Comparison of ENCODE assay signal across 17 cellular contexts in the genomic region with DNA sequence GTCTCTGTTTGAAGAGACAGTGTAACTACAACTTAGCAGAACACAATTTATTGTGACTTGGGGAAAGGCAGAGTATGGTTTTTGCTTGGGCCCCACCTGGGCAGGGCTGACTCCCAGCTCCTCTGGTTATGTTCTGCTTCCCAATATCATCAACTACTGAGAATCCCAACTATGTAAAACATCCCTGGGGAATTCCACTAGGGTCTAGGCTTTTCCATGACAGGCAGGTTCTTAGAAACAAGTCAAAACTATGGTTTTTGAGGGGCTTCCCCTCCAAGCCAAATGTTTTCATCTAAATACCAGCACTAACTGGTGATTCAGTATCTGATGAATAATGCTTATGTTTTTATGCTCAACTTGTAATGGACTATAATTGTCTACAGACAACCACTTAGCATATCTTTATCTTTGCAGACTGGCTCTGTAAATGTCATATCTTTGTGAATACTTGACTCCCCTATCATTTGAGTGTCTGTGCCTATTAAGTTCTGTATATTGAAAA.
A peak's percentile ranks its signal among the peaks of the same experiment; 100 is the strongest.
DNase-seq lines count a peak whose midpoint lies in the region; ATAC-seq, FAIRE-seq and TF ChIP-seq lines count a peak whose summit lies in the region.
"Had no signal": no experiment of that assay in that cellular context is flagged by ENCODE, and none has a peak within 500 bp of the region (broad histone marks: within the 10 kb centered on the region; RNA-seq: fewer than 3 reads in every experiment).

No MANE protein-coding gene starts in this region.

- no peak overlapping the region for H2BK120ac ChIP-seq in H9 (ENCODE audit: low read depth, low read length, poor library complexity, severe bottlenecking)

- H3K18ac ChIP-seq in H9 (ENCODE audit: insufficient read length, low read depth, low read length), result no peak overlapping the region

- no peaks in the 10 kb centered on the region for H3K23me2 ChIP-seq in H9 (ENCODE audit: insufficient read length, low read depth, low read length, poor library complexity, severe bottlenecking)

- H4K5ac ChIP-seq in H9 (ENCODE audit: insufficient read length, low read depth, low read length), result no peak overlapping the region

- no peak overlapping the region for H3K4me3 Mint-ChIP-seq in H9
- H3K4me3 Mint-ChIP-seq in astrocyte (ENCODE audit: unreplicated experiment), result peak overlapping the region; percentile 23
- no peak overlapping the region for H3K4me3 Mint-ChIP-seq in T-helper 17 cell
- no peak overlapping the region for H3K4me3 Mint-ChIP-seq in glutamatergic neuron (ENCODE audit: unreplicated experiment)
- H3K4me3 Mint-ChIP-seq: naive B cell had no signal

- H3K36me3 Mint-ChIP-seq in H9 (ENCODE audit: insufficient read depth in 1 of 3, low read depth in 3 of 3), result no peaks in the 10 kb centered on the region; a peak in 1 of 7 replicates
- no peaks in the 10 kb centered on the region for H3K36me3 Mint-ChIP-seq in astrocyte (ENCODE audit: low read depth, unreplicated experiment)
- H3K36me3 Mint-ChIP-seq in T-helper 17 cell (ENCODE audit: low read depth), result no peaks in the 10 kb centered on the region
- no peaks in the 10 kb centered on the region for H3K36me3 Mint-ChIP-seq in glutamatergic neuron (ENCODE audit: unreplicated experiment)

- H3K79me1 ChIP-seq in H9 (ENCODE audit: insufficient read depth, low read depth, low read length, poor library complexity, severe bottlenecking), result no peaks in the 10 kb centered on the region

- H4K91ac ChIP-seq in H9 (ENCODE audit: insufficient read length, low read depth, low read length), result no peak overlapping the region

- no peak overlapping the region for H2BK20ac ChIP-seq in H9 (ENCODE audit: low read depth, low read length, poor library complexity, severe bottlenecking)

- H3K4me1 ChIP-seq in H9 (ENCODE audit: insufficient read depth, low read length) (peaks cover 3% of the 10 kb centered on the region; the same call in 1 of the 2 replicates), astrocyte (ENCODE audit: insufficient read depth, low read length) (peaks cover 13% of the 10 kb centered on the region), left lung (peaks cover 0 to 5% of the 10 kb centered on the region in 2 donors)
- H3K4me1 ChIP-seq: vagina had no signal

- H2BK5ac ChIP-seq in H9 (ENCODE audit: insufficient read length, low read length), result no peak overlapping the region

- no peak for FAIRE-seq in astrocyte (lab: Jason Lieb, UNC)

- H3K27ac ChIP-seq in H9 (ENCODE audit: insufficient read length, low read depth, low read length) (no peak overlapping the region), astrocyte (ENCODE audit: low read depth, low read length) (peak overlapping the region; percentile 43), left lung (no peak overlapping the region)
- H3K27ac ChIP-seq: BLaER1 treated with 17β-estradiol and CSF1 and Interleukin-3, amounts not matched to agents 10 nM and 100 nM; skin epidermis; vagina had no signal

- in situ Hi-C loops in ACHN (cut with HindIII; ENCODE audit: low pct_ligation_motif_present, low pct_unique_long_range_greater_than_20kb, low sequenced_read_pairs), result no loop called here

- H3K4me1 Mint-ChIP-seq in H9, result peaks cover 20 to 30% of the 10 kb centered on the region in 2 experiments
- H3K4me1 Mint-ChIP-seq in astrocyte (ENCODE audit: low read depth, unreplicated experiment), result peaks cover 51% of the 10 kb centered on the region
- H3K4me1 Mint-ChIP-seq in T-helper 17 cell, result peaks cover 2% of the 10 kb centered on the region
- peaks cover 13% of the 10 kb centered on the region for H3K4me1 Mint-ChIP-seq in glutamatergic neuron (ENCODE audit: low read depth, unreplicated experiment)

- H3K4me2 ChIP-seq in H9 (ENCODE audit: insufficient read depth, insufficient read length, low read length) (no peak overlapping the region), astrocyte (ENCODE audit: low read length) (peak overlapping the region; percentile 26)
- H3K4me2 ChIP-seq: BLaER1 treated with 17β-estradiol and CSF1 and Interleukin-3, amounts not matched to agents 10 nM and 100 nM had no signal

- H3K27me3 Mint-ChIP-seq in H9 (ENCODE audit: low read depth), result no peaks in the 10 kb centered on the region
- no peaks in the 10 kb centered on the region for H3K27me3 Mint-ChIP-seq in astrocyte (ENCODE audit: low read depth, unreplicated experiment)
- H3K27me3 Mint-ChIP-seq in T-helper 17 cell, result peaks cover 5% of the 10 kb centered on the region
- no peaks in the 10 kb centered on the region for H3K27me3 Mint-ChIP-seq in glutamatergic neuron (ENCODE audit: unreplicated experiment)
- H3K27me3 Mint-ChIP-seq: naive B cell had no signal

- ATAC-seq in left lung (peak; percentile 37), HG02623 (IDR thresholded peaks at IDR 0.05; ENCODE audit: unreplicated experiment) (no peak), T-helper 17 cell (no peak)

- H3K56ac ChIP-seq in H9 (ENCODE audit: insufficient read length, low read depth, low read length), result no peak overlapping the region

- intact Hi-C loops in left lung (cut with DNase I), result no loop called here

- H3K36me3 ChIP-seq in astrocyte (ENCODE audit: insufficient read depth, low read length) (no peaks in the 10 kb centered on the region), left lung (no peaks in the 10 kb centered on the region)
- H3K36me3 ChIP-seq: BLaER1 treated with 17β-estradiol and CSF1 and Interleukin-3, amounts not matched to agents 10 nM and 100 nM; vagina had no signal

- H3K9me3 Mint-ChIP-seq in H9, result no peaks in the 10 kb centered on the region
- no peaks in the 10 kb centered on the region for H3K9me3 Mint-ChIP-seq in astrocyte (ENCODE audit: unreplicated experiment)
- H3K9me3 Mint-ChIP-seq in glutamatergic neuron (ENCODE audit: unreplicated experiment), result no peaks in the 10 kb centered on the region
- H3K9me3 Mint-ChIP-seq: naive B cell had no signal

- H3K23ac ChIP-seq in H9 (ENCODE audit: insufficient read length, low read depth, low read length), result no peak overlapping the region

- H3T11ph ChIP-seq in H9 (ENCODE audit: low read length), result no peak overlapping the region

- no peak overlapping the region for H2BK12ac ChIP-seq in H9 (ENCODE audit: insufficient read length, low read depth, low read length)

- DNase-seq in ACHN (peak; percentile 90), H9 (no peak), astrocyte (ENCODE audit: low read depth) (peak; percentile 83), left lung (no peak), T-helper 17 cell (no peak), glutamatergic neuron (no peak), globus pallidus (ENCODE audit: low spot score) (no peak)
- DNase-seq: activated CD8-positive, alpha-beta memory T cell treated with anti-CD3 and anti-CD28 coated beads for 24 hours; erythroblast; naive B cell; NCI-H1417 treated with DMSO at 0.1 percent for 48 hours; NK-92 treated with Interleukin-12 subunit alpha and Interleukin-12 subunit beta, amount 100 ng/mL, for 24 hours; SW 1271 had no signal

- H3K79me2 ChIP-seq in H9 (ENCODE audit: insufficient read depth, low read length), result no peaks in the 10 kb centered on the region
- H3K79me2 ChIP-seq in astrocyte (ENCODE audit: insufficient read depth, low read length), result no peaks in the 10 kb centered on the region

- no peak overlapping the region for H2AFZ ChIP-seq in H9 (ENCODE audit: low read length)
- no peak overlapping the region for H2AFZ ChIP-seq in astrocyte (ENCODE audit: low read depth, low read length)

- no peak overlapping the region for H3K4ac ChIP-seq in H9 (ENCODE audit: low read depth, low read length)

- no peaks in the 10 kb centered on the region for H3K27me3 ChIP-seq in H9 (ENCODE audit: insufficient read depth, low read length)
- no peaks in the 10 kb centered on the region for H3K27me3 ChIP-seq in astrocyte (ENCODE audit: insufficient read depth, low read length)
- H3K27me3 ChIP-seq in left lung, result no peaks in the 10 kb centered on the region
- H3K27me3 ChIP-seq: BLaER1 treated with 17β-estradiol and CSF1 and Interleukin-3, amounts not matched to agents 10 nM and 100 nM; vagina had no signal

- TF ChIP-seq CTCF in H9 (conservative IDR thresholded peaks at IDR 0.05), result no peak
- TF ChIP-seq CTCF in astrocyte (IDR thresholded peaks at IDR 0.05; ENCODE audit: insufficient read depth, low read depth, low read length), result no peak
- TF ChIP-seq CTCF in left lung (IDR thresholded peaks at IDR 0.05), result no peak
- no peak for TF ChIP-seq CTCF in glutamatergic neuron (IDR thresholded peaks at IDR 0.05; ENCODE audit: partially characterized antibody, unreplicated experiment)

- no peak overlapping the region for H3K14ac ChIP-seq in H9 (ENCODE audit: insufficient read depth, low read length)

- H2AK5ac ChIP-seq in H9 (ENCODE audit: insufficient read length, low read length), result no peak overlapping the region

- H3K9me3 ChIP-seq in H9 (ENCODE audit: control insufficient read depth, low read depth, low read length) (no peaks in the 10 kb centered on the region), astrocyte (ENCODE audit: insufficient read depth, low read depth, low read length) (no peaks in the 10 kb centered on the region), left lung (no peaks in the 10 kb centered on the region), T-helper 17 cell (ENCODE audit: control insufficient read depth, low read length, poor library complexity, severe bottlenecking) (no peaks in the 10 kb centered on the region)
- H3K9me3 ChIP-seq: BLaER1 treated with 17β-estradiol and CSF1 and Interleukin-3, amounts not matched to agents 10 nM and 100 nM; vagina had no signal

- 0 out of 2 replicates have a peak overlapping the region, but pooled peaks have one; percentile 65 for H2BK15ac ChIP-seq in H9 (ENCODE audit: low read depth, low read length)

- H3K27ac Mint-ChIP-seq in H9 (no peak overlapping the region), astrocyte (ENCODE audit: unreplicated experiment) (peak overlapping the region; percentile 84), T-helper 17 cell (no peak overlapping the region), glutamatergic neuron (ENCODE audit: unreplicated experiment) (no peak overlapping the region)
- H3K27ac Mint-ChIP-seq: naive B cell had no signal

- H4K20me1 ChIP-seq in H9 (ENCODE audit: control insufficient read depth, insufficient read depth, insufficient read length) (no peaks in the 10 kb centered on the region), astrocyte (ENCODE audit: insufficient read depth, low read length) (no peaks in the 10 kb centered on the region)
- H4K20me1 ChIP-seq: BLaER1 treated with 17β-estradiol and CSF1 and Interleukin-3, amounts not matched to agents 10 nM and 100 nM had no signal

- no peak overlapping the region for H4K8ac ChIP-seq in H9 (replicated peaks; ENCODE audit: insufficient read length, low read depth, low read length)

- H3K9ac ChIP-seq in H9 (ENCODE audit: extremely low read depth, insufficient read length, low read length) (no peak overlapping the region), astrocyte (ENCODE audit: low read length) (no peak overlapping the region)
- H3K9ac ChIP-seq: BLaER1 treated with 17β-estradiol and CSF1 and Interleukin-3, amounts not matched to agents 10 nM and 100 nM had no signal

- no peak overlapping the region for H3K4me3 ChIP-seq in astrocyte (ENCODE audit: insufficient read depth, low read depth, low read length)
- H3K4me3 ChIP-seq in left lung, result no peak overlapping the region
- H3K4me3 ChIP-seq: BLaER1 treated with 17β-estradiol and CSF1 and Interleukin-3, amounts not matched to agents 10 nM and 100 nM; skin epidermis; vagina had no signal

Comparison
In these comparisons a context has a peak if more than half of its experiments do, and no peak if none do; other contexts are left out.
1. DNase-seq: peak in ACHN (single experiment) and astrocyte (single experiment); none in H9 (single experiment), left lung (0 of 2), T-helper 17 cell (0 of 3), glutamatergic neuron (single experiment) and globus pallidus (single experiment).